ENCODE assay signal across 8 cellular contexts in genomic region chr20:63942250-63943006, GRCh38. TPM values are rescaled to one million over a fixed set of nuclear protein-coding genes. Genes with fewer than 3 reads are reported as not detected.
A peak's percentile ranks its signal among the peaks of the same experiment; 100 is the strongest.
DNase-seq lines count a peak whose midpoint lies in the region; ATAC-seq and TF ChIP-seq lines count a peak whose summit lies in the region.

No MANE protein-coding gene starts in this region.

- no peaks in the 10 kb centered on the region; the same call in 1 of the 2 replicates for H3K79me2 ChIP-seq in H9 (ENCODE audit: insufficient read depth, low read length)

- POLR2A ChIA-PET in WTC11 (lab: Charles Lee): interaction anchor here (0.7 kb wide), 1 partner anchor 15 kb away, joined by 3 read pairs; no protein-coding TSS in a partner anchor

- no peak overlapping the region for H3K9ac ChIP-seq in H9 (ENCODE audit: extremely low read depth, insufficient read length, low read length)

- H2BK15ac ChIP-seq in H9 (ENCODE audit: low read depth, low read length): no peak overlapping the region

- peak; percentile 92 for DNase-seq in H9
- DNase-seq in WTC11 (ENCODE audit: low spot score): peak; percentile 87
- peak; percentile 40 for DNase-seq in stimulated activated CD4-positive, alpha-beta T cell treated with anti-CD3 and anti-CD28 coated beads, Interleukin-4, amount 100 ng/mL, for 24 hours
- no peak for DNase-seq in NCI-H2196 (lab: John Stamatoyannopoulos, UW; ENCODE audit: unreplicated experiment)
- no peak for DNase-seq in NOMO-1 treated with dmso at 0.1 percent for 144 hours (lab: John Stamatoyannopoulos, UW; ENCODE audit: unreplicated experiment)

- no peak overlapping the region for H2AFZ ChIP-seq in H9 (ENCODE audit: low read length)

- H3T11ph ChIP-seq in H9 (ENCODE audit: low read length): no peak overlapping the region

- H3K36me3 Mint-ChIP-seq in H9 (ENCODE audit: insufficient read depth in 1 of 3, low read depth in 3 of 3) (peaks cover 3 to 23% (median 22%) of the 10 kb centered on the region in 3 experiments; a peak in 6 of 7 replicates), WTC11 (peaks cover 8% of the 10 kb centered on the region)

- no peak overlapping the region for H3K18ac ChIP-seq in H9 (ENCODE audit: insufficient read length, low read depth, low read length)

- TF ChIP-seq CTCF in 22Rv1 (IDR thresholded peaks at IDR 0.05): no peak
- TF ChIP-seq CTCF in H9 (conservative IDR thresholded peaks at IDR 0.05): no peak
- TF ChIP-seq CTCF in WTC11 (IDR thresholded peaks at IDR 0.05): no peak
- TF ChIP-seq CTCF in gastroesophageal sphincter (IDR thresholded peaks at IDR 0.05): no peak

- H3K4ac ChIP-seq in H9 (ENCODE audit: low read depth, low read length): no peak overlapping the region

- H3K9me3 Mint-ChIP-seq in H9: no peaks in the 10 kb centered on the region
- H3K9me3 Mint-ChIP-seq in WTC11: no peaks in the 10 kb centered on the region

- H3K27me3 Mint-ChIP-seq in H9 (ENCODE audit: low read depth) (no peaks in the 10 kb centered on the region), WTC11 (ENCODE audit: low read depth) (no peaks in the 10 kb centered on the region)

- H3K23me2 ChIP-seq in H9 (ENCODE audit: insufficient read length, low read depth, low read length, poor library complexity, severe bottlenecking): peaks cover 13% of the 10 kb centered on the region

- H3K4me1 Mint-ChIP-seq in H9 (peaks cover 3 to 11% of the 10 kb centered on the region in 2 experiments), WTC11 (peaks cover 6% of the 10 kb centered on the region)

- H4K91ac ChIP-seq in H9 (ENCODE audit: insufficient read length, low read depth, low read length): no peak overlapping the region

- no peak overlapping the region for H2BK5ac ChIP-seq in H9 (ENCODE audit: insufficient read length, low read length)

- H3K4me3 ChIP-seq in gastroesophageal sphincter: no peak overlapping the region

- peak overlapping the region; percentile 13 for H3K4me2 ChIP-seq in H9 (ENCODE audit: insufficient read depth, insufficient read length, low read length)

- no peak overlapping the region for H2BK120ac ChIP-seq in H9 (ENCODE audit: low read depth, low read length, poor library complexity, severe bottlenecking)

- ATAC-seq in WTC11 (peak; percentile 60), gastroesophageal sphincter (peak; percentile 19), HG03432 (IDR thresholded peaks at IDR 0.05; ENCODE audit: unreplicated experiment) (no peak)

- H4K8ac ChIP-seq in H9 (replicated peaks; ENCODE audit: insufficient read length, low read depth, low read length): no peak overlapping the region

- H3K4me1 ChIP-seq in H9 (ENCODE audit: insufficient read depth, low read length) (no peaks in the 10 kb centered on the region), gastroesophageal sphincter (peaks cover 0 to 42% (median 5%) of the 10 kb centered on the region in 3 donors)

- WGBS in H9 (ENCODE audit: extremely low coverage, insufficient read length, low lambda C conversion rate): no CpG with 5 or more reads among the region's 30 CpGs
- 41 to 42% methylated on average over 14 to 18 of the region's 30 CpGs for WGBS in gastroesophageal sphincter (ENCODE audit: low coverage in 1 of 2), 2 donors

- H4K5ac ChIP-seq in H9 (ENCODE audit: insufficient read length, low read depth, low read length): no peak overlapping the region

- no peak overlapping the region for H3K56ac ChIP-seq in H9 (ENCODE audit: insufficient read length, low read depth, low read length)

- H3K14ac ChIP-seq in H9 (ENCODE audit: insufficient read depth, low read length): no peak overlapping the region; the same call in 1 of the 2 replicates

- CTCF ChIA-PET in WTC11 (lab: Charles Lee): interaction anchor here (0.7 to 3.6 kb wide), 5 partner anchors 9 to 38 kb away, joined by 3 to 19 read pairs (median 3); partner anchors contain the start of genes SAMD10 and UCKL1

- H4K20me1 ChIP-seq in H9 (ENCODE audit: control insufficient read depth, insufficient read depth, insufficient read length): peaks cover 3% of the 10 kb centered on the region

- no peak for TF ChIP-seq POLR2A in gastroesophageal sphincter (IDR thresholded peaks at IDR 0.05)

- no peak for TF ChIP-seq EP300 in gastroesophageal sphincter (IDR thresholded peaks at IDR 0.05)

- peak overlapping the region in 1 of 2 experiments; percentile 58; a peak in 3 of 5 replicates for H3K4me3 Mint-ChIP-seq in H9
- H3K4me3 Mint-ChIP-seq in WTC11: peak overlapping the region; percentile 47

- peaks cover 0 to 82% of the 10 kb centered on the region in 2 donors for H3K36me3 ChIP-seq in gastroesophageal sphincter

- no peak overlapping the region for H2AK5ac ChIP-seq in H9 (ENCODE audit: insufficient read length, low read length)

- H3K27ac ChIP-seq in 22Rv1: peak overlapping the region; percentile 59
- H3K27ac ChIP-seq in H9 (ENCODE audit: insufficient read length, low read depth, low read length): peak overlapping the region; percentile 2
- H3K27ac ChIP-seq in gastroesophageal sphincter: peak overlapping the region in 3 of 4 donors; percentile 65 to 75 (median 75)

- no peak overlapping the region for H2BK20ac ChIP-seq in H9 (ENCODE audit: low read depth, low read length, poor library complexity, severe bottlenecking)

- H3K79me1 ChIP-seq in H9 (ENCODE audit: insufficient read depth, low read depth, low read length, poor library complexity, severe bottlenecking): no peaks in the 10 kb centered on the region

- H3K9me3 ChIP-seq in H9 (ENCODE audit: control insufficient read depth, low read depth, low read length) (no peaks in the 10 kb centered on the region), gastroesophageal sphincter (no peaks in the 10 kb centered on the region)

- H2BK12ac ChIP-seq in H9 (ENCODE audit: insufficient read length, low read depth, low read length): no peak overlapping the region

- H3K27me3 ChIP-seq in H9 (ENCODE audit: insufficient read depth, low read length) (no peaks in the 10 kb centered on the region), gastroesophageal sphincter (no peaks in the 10 kb centered on the region)

- H3K27ac Mint-ChIP-seq in H9 (peak overlapping the region; percentile 31 to 98 (median 74); a peak in 4 of 7 replicates), WTC11 (peak overlapping the region; percentile 95)

- H3K23ac ChIP-seq in H9 (ENCODE audit: insufficient read length, low read depth, low read length): no peak overlapping the region

TF ChIP-seq in WTC11, 78 proteins besides CTCF, POLR2A, EP300 and RAD21:
- peak; percentile 63 for TF ChIP-seq SP1 (CRISPR knock-in tag; conservative IDR thresholded peaks at IDR 0.05)
- TF ChIP-seq USF1 (CRISPR knock-in tag; IDR thresholded peaks at IDR 0.05): no peak

RNA-seq across cellular contexts. Expression of gene UCKL1, which starts 13.8 kb away (rescaled TPM):
- total RNA-seq in H9 (2021) (35.6 and 40.9 TPM in 2 replicates), WTC11 (2021) (46.8 to 51.2 TPM (median 48.0 TPM) in 3 replicates), gastroesophageal sphincter (10 to 100 TPM; 19.8 to 27.7 (median 22.6) TPM)

RNA-seq across cellular contexts. Expression of gene ZNF512B, which starts 27.3 kb away (rescaled TPM):
- total RNA-seq in H9 (2021) (43.8 and 46.0 TPM in 2 replicates), WTC11 (2021) (19.9 to 23.3 TPM (median 20.5 TPM) in 3 replicates), gastroesophageal sphincter (10 to 100 TPM in 2 of 4 donors, 1 to 10 TPM in 2; 9.0 to 13.8 (median 10.0) TPM)

RNA-seq across cellular contexts. Expression of gene SAMD10, which starts 37.0 kb away (rescaled TPM):
- total RNA-seq in H9 (2021) (5.2 and 5.7 TPM in 2 replicates), WTC11 (2021) (4.6 to 6.2 TPM (median 4.8 TPM) in 3 replicates), gastroesophageal sphincter (1 to 10 TPM in 2 of 4 donors, under 1 TPM in 2; 0.62 to 4.6 (median 1.9) TPM)

RNA-seq across cellular contexts. Expression of gene PRPF6, which starts 38.5 kb away (rescaled TPM):
- total RNA-seq in H9 (2021) (87.9 and 91.3 TPM in 2 replicates), WTC11 (2021) (79.4 to 84.6 TPM (median 80.5 TPM) in 3 replicates), gastroesophageal sphincter (10 to 100 TPM; 53.7 to 73.0 (median 67.6) TPM)

RNA-seq across cellular contexts. Expression of gene DNAJC5, which starts 47.5 kb away (rescaled TPM):
- 42.9 and 43.0 TPM in 2 replicates for total RNA-seq in H9 (2021)
- total RNA-seq in WTC11 (2021): 28.5 to 31.5 TPM (median 29.6 TPM) in 3 replicates
- 10 to 100 TPM; 44.7 to 70.6 (median 47.6) TPM for total RNA-seq in gastroesophageal sphincter

Comparison
In these comparisons a context has a peak if more than half of its experiments do, and no peak if none do; other contexts are left out.
1. H3K27ac ChIP-seq: peak in every context shown above with its lines; median percentile 75 in gastroesophageal sphincter; 59 in 22Rv1; 2 in H9.
2. DNase-seq: peak in H9 (single experiment), WTC11 (single experiment) and stimulated activated CD4-positive, alpha-beta T cell treated with anti-CD3 and anti-CD28 coated beads, Interleukin-4, amount 100 ng/mL, for 24 hours (single experiment); none in NCI-H2196 (single experiment) and NOMO-1 treated with dmso at 0.1 percent for 144 hours (single experiment).